ENCODE assay signal across 8 cellular contexts in the genomic region with DNA sequence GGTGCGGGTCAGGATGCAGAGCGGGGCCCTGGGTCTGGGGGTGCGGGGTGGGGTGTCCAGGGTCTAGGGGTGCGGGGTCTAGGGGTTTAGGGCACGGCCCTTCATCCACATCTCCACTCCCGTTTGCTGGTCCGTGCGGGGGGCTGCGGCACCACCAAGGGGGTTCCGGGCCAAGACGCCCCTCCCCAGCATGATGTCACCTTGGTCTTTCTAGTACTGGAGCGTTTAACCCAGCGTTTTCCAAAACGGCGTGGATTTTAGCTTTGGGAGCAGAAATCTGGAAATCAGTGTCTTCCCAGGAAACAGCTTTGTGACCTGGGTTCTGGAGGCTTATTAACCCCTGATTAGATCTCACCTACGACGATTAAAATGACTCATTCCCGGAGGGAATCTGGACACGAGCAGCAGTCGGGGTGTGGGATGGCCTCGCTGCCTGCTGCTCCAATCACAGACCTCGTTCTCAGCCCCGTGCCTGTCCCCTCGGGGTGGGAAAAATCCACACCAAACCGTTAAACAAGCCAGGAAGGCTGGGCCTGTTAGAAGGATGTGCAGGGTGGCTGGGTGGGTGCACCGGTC. TPM values are rescaled to one million over a fixed set of nuclear protein-coding genes. Genes with fewer than 3 reads are reported as not detected.
DNase-seq lines count a peak whose midpoint lies in the region; ATAC-seq and TF ChIP-seq lines count a peak whose summit lies in the region.

No MANE protein-coding gene starts in this region.

- POLR2A ChIA-PET in RWPE1 (lab: Yijun Ruan, JAX; ENCODE audit: low non-redundant PET), result no interaction called here

- H3K4me1 ChIP-seq in mesodermal cell (ENCODE audit: control insufficient read depth, insufficient read depth, low read length, poor library complexity, severe bottlenecking) (peaks cover 14% of the 10 kb centered on the region), upper lobe of right lung (peaks cover 48% of the 10 kb centered on the region)

- no peak for ATAC-seq in effector memory CD8-positive, alpha-beta T cell (replicated peaks)
- peak; percentile 1 for ATAC-seq in upper lobe of right lung
- ATAC-seq in HG03439 (IDR thresholded peaks at IDR 0.05; ENCODE audit: unreplicated experiment), result no peak
- ATAC-seq in GM18867 (IDR thresholded peaks at IDR 0.05; ENCODE audit: unreplicated experiment), result no peak

- no peaks in the 10 kb centered on the region for H3K27me3 Mint-ChIP-seq in activated CD4-positive, alpha-beta T cell treated with anti-CD3 and anti-CD28 coated beads, Interleukin-2, amount 10 ng/mL, durations not matched to agents 24 days and 14 days
- no peaks in the 10 kb centered on the region for H3K27me3 Mint-ChIP-seq in effector memory CD8-positive, alpha-beta T cell

- H3K4me3 Mint-ChIP-seq in activated CD4-positive, alpha-beta T cell treated with anti-CD3 and anti-CD28 coated beads, Interleukin-2, amount 10 ng/mL, durations not matched to agents 24 days and 14 days, result peak overlapping the region; percentile 84
- peak overlapping the region; percentile 81 to 84 for H3K4me3 Mint-ChIP-seq in effector memory CD8-positive, alpha-beta T cell

- H3K9me3 ChIP-seq in mesodermal cell (ENCODE audit: control insufficient read depth, low read length) (no peaks in the 10 kb centered on the region), upper lobe of right lung (no peaks in the 10 kb centered on the region)

- H3K27ac Mint-ChIP-seq in activated CD4-positive, alpha-beta T cell treated with anti-CD3 and anti-CD28 coated beads, Interleukin-2, amount 10 ng/mL, durations not matched to agents 24 days and 14 days, result peak overlapping the region; percentile 58
- peak overlapping the region; percentile 84 to 87 for H3K27ac Mint-ChIP-seq in effector memory CD8-positive, alpha-beta T cell

- H3K36me3 ChIP-seq in mesodermal cell (ENCODE audit: control insufficient read depth, insufficient read depth, low read length) (peaks cover 37% of the 10 kb centered on the region), upper lobe of right lung (peaks cover 4% of the 10 kb centered on the region)

- intact Hi-C loops in activated CD4-positive, alpha-beta T cell treated with anti-CD3 and anti-CD28 coated beads, Interleukin-2, amount 10 ng/mL, durations not matched to agents 24 days and 14 days (cut with micrococcal nuclease), result no loop called here
- intact Hi-C loops in upper lobe of right lung (cut with DNase I), result no loop called here

- no peaks in the 10 kb centered on the region for H3K27me3 ChIP-seq in upper lobe of right lung

- CTCF ChIA-PET in RWPE1 (lab: Yijun Ruan, JAX), result interaction anchor here (0.6 to 0.7 kb wide), 2 partner anchors 30 to 101 kb away, joined by 3 to 4 read pairs; no protein-coding TSS in a partner anchor

- H3K4me3 ChIP-seq in mesodermal cell (ENCODE audit: extremely low read depth, insufficient read depth, low read length, poor library complexity, severe bottlenecking), result peak overlapping the region; percentile 79
- H3K4me3 ChIP-seq in upper lobe of right lung, result peak overlapping the region; percentile 60

- WGBS in mesodermal cell (ENCODE audit: insufficient coverage in 2 of 2), 2 experiments, result 3 to 7% methylated on average over 15 to 17 of the region's 26 CpGs

- peak; percentile 60 for DNase-seq in activated CD4-positive, alpha-beta T cell treated with anti-CD3 and anti-CD28 coated beads, Interleukin-2, amount 10 ng/mL, durations not matched to agents 24 days and 14 days
- no peak for DNase-seq in activated CD4-positive, alpha-beta T cell treated with anti-CD3 and anti-CD28 coated beads for 4 hours
- DNase-seq in RWPE1 (ENCODE audit: low spot score), result peak; percentile 82
- no peak for DNase-seq in effector memory CD8-positive, alpha-beta T cell
- DNase-seq in upper lobe of right lung, result no peak

- peaks cover 20% of the 10 kb centered on the region for H3K4me1 Mint-ChIP-seq in activated CD4-positive, alpha-beta T cell treated with anti-CD3 and anti-CD28 coated beads, Interleukin-2, amount 10 ng/mL, durations not matched to agents 24 days and 14 days
- peaks cover 28 to 31% of the 10 kb centered on the region in 2 donors for H3K4me1 Mint-ChIP-seq in effector memory CD8-positive, alpha-beta T cell (ENCODE audit: low read depth in 2 of 2)

- TF ChIP-seq CTCF in RWPE1 (conservative IDR thresholded peaks at IDR 0.05; ENCODE audit: low read depth) (no peak), upper lobe of right lung (IDR thresholded peaks at IDR 0.05) (no peak)

- no peaks in the 10 kb centered on the region for H3K9me3 Mint-ChIP-seq in activated CD4-positive, alpha-beta T cell treated with anti-CD3 and anti-CD28 coated beads, Interleukin-2, amount 10 ng/mL, durations not matched to agents 24 days and 14 days
- H3K9me3 Mint-ChIP-seq in effector memory CD8-positive, alpha-beta T cell, result no peaks in the 10 kb centered on the region

- peaks cover 8% of the 10 kb centered on the region for H3K36me3 Mint-ChIP-seq in activated CD4-positive, alpha-beta T cell treated with anti-CD3 and anti-CD28 coated beads, Interleukin-2, amount 10 ng/mL, durations not matched to agents 24 days and 14 days (ENCODE audit: low read depth)
- H3K36me3 Mint-ChIP-seq in effector memory CD8-positive, alpha-beta T cell (ENCODE audit: insufficient read depth), result peaks cover 31% of the 10 kb centered on the region

- H3K27ac ChIP-seq in RWPE1 (peak overlapping the region; percentile 88), mesodermal cell (ENCODE audit: low read depth, low read length, severe bottlenecking) (peak overlapping the region; percentile 69), upper lobe of right lung (peak overlapping the region; percentile 83)

RNA-seq across cellular contexts. Expression of a gene that starts 0.8 kb away (rescaled TPM):
- total RNA-seq in activated CD4-positive, alpha-beta T cell treated with anti-CD3 and anti-CD28 coated beads, Interleukin-2, amount 10 ng/mL, durations not matched to agents 24 days and 14 days, result 51.4 and 53.8 TPM in 2 replicates
- polyA plus RNA-seq in mesodermal cell (2013, experiment 1 of 2), result 92.0 TPM
- 76.9 TPM for polyA plus RNA-seq in mesodermal cell (2013, experiment 2 of 2)
- 92.0 TPM for total RNA-seq in upper lobe of right lung

RNA-seq across cellular contexts. Expression of a gene that starts 15.8 kb away (rescaled TPM):
- total RNA-seq in activated CD4-positive, alpha-beta T cell treated with anti-CD3 and anti-CD28 coated beads, Interleukin-2, amount 10 ng/mL, durations not matched to agents 24 days and 14 days, result 99.7 and 109 TPM in 2 replicates
- 83.5 TPM for polyA plus RNA-seq in mesodermal cell (2013, experiment 1 of 2)
- polyA plus RNA-seq in mesodermal cell (2013, experiment 2 of 2), result 70.4 TPM
- total RNA-seq in upper lobe of right lung, result 52.9 TPM

Comparison
In these comparisons a context has a peak if more than half of its experiments do, and no peak if none do; other contexts are left out.
1. DNase-seq: peak in activated CD4-positive, alpha-beta T cell treated with anti-CD3 and anti-CD28 coated beads, Interleukin-2, amount 10 ng/mL, durations not matched to agents 24 days and 14 days (single experiment) and RWPE1 (single experiment); none in activated CD4-positive, alpha-beta T cell treated with anti-CD3 and anti-CD28 coated beads for 4 hours (0 of 2), effector memory CD8-positive, alpha-beta T cell (0 of 3) and upper lobe of right lung (single experiment).
2. Peak in every context shown above with its lines, with median percentiles within 50 percentile points of each other: H3K27ac ChIP-seq.